Comparison of ENCODE assay signal across 19 cellular contexts in the genomic region with DNA sequence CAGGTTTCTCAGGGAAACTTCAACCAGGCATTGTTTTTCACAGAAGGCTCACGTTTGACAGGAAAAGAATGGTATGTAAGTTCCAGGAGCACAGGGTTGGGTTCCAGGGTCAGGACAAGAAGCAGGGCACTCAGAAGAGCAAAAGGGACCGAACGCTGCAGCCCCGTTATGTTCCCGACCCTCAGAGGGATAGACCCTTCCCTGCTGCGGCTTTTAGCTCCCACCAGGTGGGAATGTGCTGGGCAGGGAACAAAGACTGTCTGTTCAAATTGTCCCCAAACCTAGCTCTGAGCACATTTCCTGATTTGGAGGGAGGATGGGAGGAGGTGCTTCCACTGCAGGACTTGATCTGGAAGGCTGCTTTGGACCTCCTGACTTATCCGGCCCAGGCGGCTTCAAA.
DNase-seq lines count a peak whose midpoint lies in the region; ATAC-seq, FAIRE-seq and TF ChIP-seq lines count a peak whose summit lies in the region.
"Had no signal": no experiment of that assay in that cellular context is flagged by ENCODE, and none has a peak within 500 bp of the region (broad histone marks: within the 10 kb centered on the region; RNA-seq: fewer than 3 reads in every experiment).

No MANE protein-coding gene starts in this region.

- H3K4me3 ChIP-seq in HepG2 (replicated peaks in 1 of 3; ENCODE audit: insufficient read depth in 1 of 3, low read depth in 2 of 3, low read length in 3 of 3) = no peak overlapping the region
- no peak overlapping the region for H3K4me3 ChIP-seq in right lobe of liver
- no peak overlapping the region for H3K4me3 ChIP-seq in ectodermal cell (ENCODE audit: insufficient read depth, low read depth, low read length)
- H3K4me3 ChIP-seq: A549 had no signal

- no peaks in the 10 kb centered on the region for H3K27me3 ChIP-seq in HepG2 (ENCODE audit: control insufficient read depth in 1 of 2, insufficient read depth in 2 of 2, low read length in 2 of 2)
- no peaks in the 10 kb centered on the region for H3K27me3 ChIP-seq in right lobe of liver
- H3K27me3 ChIP-seq in ectodermal cell (ENCODE audit: control insufficient read depth, insufficient read depth, low read length, poor library complexity, severe bottlenecking) = no peaks in the 10 kb centered on the region

- H2AFZ ChIP-seq in HepG2 (ENCODE audit: low read length) = no peak overlapping the region

- no peaks in the 10 kb centered on the region for H3K36me3 ChIP-seq in HepG2 (replicated peaks in 1 of 2; ENCODE audit: control insufficient read depth in 1 of 2, insufficient read depth in 2 of 2, low read length in 2 of 2)
- no peaks in the 10 kb centered on the region for H3K36me3 ChIP-seq in right lobe of liver
- peaks cover 2% of the 10 kb centered on the region for H3K36me3 ChIP-seq in ectodermal cell (ENCODE audit: control insufficient read depth, insufficient read depth, low read length)

- TF ChIP-seq EP300 in HepG2 (IDR thresholded peaks at IDR 0.05; ENCODE audit: low read depth in 2 of 2, low read length in 2 of 2) (no peak), HepG2 (CRISPR knock-in tag; IDR thresholded peaks at IDR 0.05; ENCODE audit: borderline replicate concordance) (no peak)

- H3K4me1 ChIP-seq in HepG2 (ENCODE audit: insufficient read depth, low read length) (no peaks in the 10 kb centered on the region), right lobe of liver (no peaks in the 10 kb centered on the region), ectodermal cell (ENCODE audit: control insufficient read depth, insufficient read depth, low read length) (peaks cover 10% of the 10 kb centered on the region)
- H3K4me1 ChIP-seq: A549 had no signal

- no peak overlapping the region for H3K27ac ChIP-seq in HepG2 (ENCODE audit: extremely low read length, insufficient read depth, low read length)
- H3K27ac ChIP-seq in right lobe of liver = no peak overlapping the region
- H3K27ac ChIP-seq in ectodermal cell (ENCODE audit: insufficient read depth, low read depth, low read length, poor library complexity, severe bottlenecking) = peak overlapping the region; percentile 69
- H3K27ac ChIP-seq in substantia nigra (ENCODE audit: low read depth, low read length, poor library complexity, severe bottlenecking) = no peak overlapping the region
- H3K27ac ChIP-seq: A549, C4-2B had no signal

- no peak for TF ChIP-seq RAD21 in HepG2 (CRISPR knock-in tag; IDR thresholded peaks at IDR 0.05)

- H3K27me3 Mint-ChIP-seq in nephron progenitor cell (ENCODE audit: low read depth, poor library complexity) = no peaks in the 10 kb centered on the region

- in situ Hi-C loops in HepG2 (cut with HindIII; ENCODE audit: extremely low pct_ligation_motif_present, low pct_unique_long_range_greater_than_20kb) = no loop called here

- ATAC-seq in HepG2 = peak; percentile 17; the same call in 2 of the 3 replicates
- ATAC-seq in right lobe of liver = no peak
- no peak for ATAC-seq in HG02642 (IDR thresholded peaks at IDR 0.05; ENCODE audit: poor library complexity, unreplicated experiment)
- no peak for ATAC-seq in HG03469 (IDR thresholded peaks at IDR 0.05; ENCODE audit: unreplicated experiment)
- ATAC-seq: A549 had no signal

- peaks cover 15% of the 10 kb centered on the region for H3K36me3 Mint-ChIP-seq in nephron progenitor cell (ENCODE audit: low read depth)

- no peak for TF ChIP-seq CTCF in HepG2 (CRISPR knock-in tag; IDR thresholded peaks at IDR 0.05)
- no peak for TF ChIP-seq CTCF in right lobe of liver (IDR thresholded peaks at IDR 0.05)
- TF ChIP-seq CTCF in nephron progenitor cell (IDR thresholded peaks at IDR 0.05) = no peak

- H3K9ac ChIP-seq in HepG2 (ENCODE audit: insufficient read depth, low read depth, low read length) = no peak overlapping the region

- H3K4me3 Mint-ChIP-seq in nephron progenitor cell = no peak overlapping the region

- intact Hi-C loops in HepG2 (cut with micrococcal nuclease; ENCODE audit: unreplicated experiment) (no loop called here), right lobe of liver (cut with DNase I) (no loop called here)

- H3K4me1 Mint-ChIP-seq in nephron progenitor cell = peaks cover 5% of the 10 kb centered on the region

- CTCF ChIA-PET in HepG2 (lab: Yijun Ruan, JAX; ENCODE audit: low intra/inter-chr PET ratio, low total read pairs) = no interaction called here

- no peak for FAIRE-seq in HepG2 (lab: Jason Lieb, UNC)
- FAIRE-seq: A549, RCC 7860 had no signal

- no peaks in the 10 kb centered on the region for H4K20me1 ChIP-seq in HepG2 (ENCODE audit: insufficient read depth, low read length)

- TF ChIP-seq POLR2A in HepG2 (IDR thresholded peaks at IDR 0.05; ENCODE audit: insufficient read depth in 1 of 2, low read depth in 2 of 2, low read length in 2 of 2) (no peak), right lobe of liver (IDR thresholded peaks at IDR 0.05) (no peak)

- BruUV-seq in HepG2 (replicated peaks; lab: Mats Ljungman, UMichigan) = no TSS peak

- no peak overlapping the region for H3K4me2 ChIP-seq in HepG2 (ENCODE audit: low read depth, low read length)
- H3K4me2 ChIP-seq: A549 had no signal

- H3K27ac Mint-ChIP-seq in nephron progenitor cell = peak overlapping the region; percentile 74

- POLR2A ChIA-PET in HepG2 (lab: Yijun Ruan, JAX) = no interaction called here

- H3K9me3 ChIP-seq in HepG2 (ENCODE audit: low read length) (no peaks in the 10 kb centered on the region), right lobe of liver (no peaks in the 10 kb centered on the region), ectodermal cell (ENCODE audit: control insufficient read depth, low read length) (no peaks in the 10 kb centered on the region)
- H3K9me3 ChIP-seq: A549 had no signal

- peaks cover 10% of the 10 kb centered on the region for H3K9me3 Mint-ChIP-seq in nephron progenitor cell

- WGBS in HepG2 (ENCODE audit: low lambda C conversion rate) = 91% methylated on average over 8 of the region's 8 CpGs
- 74% methylated on average over 6 of the region's 8 CpGs for WGBS in right lobe of liver (ENCODE audit: insufficient coverage, low coverage, low lambda C conversion rate, missing lambda C conversion rate)
- 60 to 66% methylated on average over 8 of the region's 8 CpGs for WGBS in ectodermal cell, 2 experiments

- H3K79me2 ChIP-seq in HepG2 (ENCODE audit: insufficient read depth, low read length) = no peaks in the 10 kb centered on the region

- DNase-seq in HepG2 (ENCODE audit: low spot score) (no peak), right lobe of liver (no peak), nephron progenitor cell (no peak), substantia nigra (lab: John Stamatoyannopoulos, UW) (no peak)
- DNase-seq in activated CD8-positive, alpha-beta memory T cell treated with anti-CD3 and anti-CD28 coated beads, Interleukin-2, amount 50 U/mL, for 4 hours = no peak
- DNase-seq: DMS153, HCEC 1CT, NCI-H1105 treated with DMSO at 0.1 percent for 48 hours, NCI-H1694 treated with DMSO at 0.1 percent for 48 hours, NCI-H2107, NCI-H2227 treated with DMSO at 0.1 percent for 48 hours, NCI-H526, SHP77 had no signal

TF ChIP-seq in HepG2, 621 proteins besides CTCF, POLR2A, EP300 and RAD21 (continues in another document):
- TF ChIP-seq ZBTB42 (CRISPR knock-in tag; IDR thresholded peaks at IDR 0.05) (no peak), MEIS2 (CRISPR knock-in tag; IDR thresholded peaks at IDR 0.05) (no peak), ARNTL (CRISPR knock-in tag; IDR thresholded peaks at IDR 0.05) (no peak), AKAP8 (CRISPR knock-in tag; IDR thresholded peaks at IDR 0.05) (no peak)
- TF ChIP-seq, protein P1, sequence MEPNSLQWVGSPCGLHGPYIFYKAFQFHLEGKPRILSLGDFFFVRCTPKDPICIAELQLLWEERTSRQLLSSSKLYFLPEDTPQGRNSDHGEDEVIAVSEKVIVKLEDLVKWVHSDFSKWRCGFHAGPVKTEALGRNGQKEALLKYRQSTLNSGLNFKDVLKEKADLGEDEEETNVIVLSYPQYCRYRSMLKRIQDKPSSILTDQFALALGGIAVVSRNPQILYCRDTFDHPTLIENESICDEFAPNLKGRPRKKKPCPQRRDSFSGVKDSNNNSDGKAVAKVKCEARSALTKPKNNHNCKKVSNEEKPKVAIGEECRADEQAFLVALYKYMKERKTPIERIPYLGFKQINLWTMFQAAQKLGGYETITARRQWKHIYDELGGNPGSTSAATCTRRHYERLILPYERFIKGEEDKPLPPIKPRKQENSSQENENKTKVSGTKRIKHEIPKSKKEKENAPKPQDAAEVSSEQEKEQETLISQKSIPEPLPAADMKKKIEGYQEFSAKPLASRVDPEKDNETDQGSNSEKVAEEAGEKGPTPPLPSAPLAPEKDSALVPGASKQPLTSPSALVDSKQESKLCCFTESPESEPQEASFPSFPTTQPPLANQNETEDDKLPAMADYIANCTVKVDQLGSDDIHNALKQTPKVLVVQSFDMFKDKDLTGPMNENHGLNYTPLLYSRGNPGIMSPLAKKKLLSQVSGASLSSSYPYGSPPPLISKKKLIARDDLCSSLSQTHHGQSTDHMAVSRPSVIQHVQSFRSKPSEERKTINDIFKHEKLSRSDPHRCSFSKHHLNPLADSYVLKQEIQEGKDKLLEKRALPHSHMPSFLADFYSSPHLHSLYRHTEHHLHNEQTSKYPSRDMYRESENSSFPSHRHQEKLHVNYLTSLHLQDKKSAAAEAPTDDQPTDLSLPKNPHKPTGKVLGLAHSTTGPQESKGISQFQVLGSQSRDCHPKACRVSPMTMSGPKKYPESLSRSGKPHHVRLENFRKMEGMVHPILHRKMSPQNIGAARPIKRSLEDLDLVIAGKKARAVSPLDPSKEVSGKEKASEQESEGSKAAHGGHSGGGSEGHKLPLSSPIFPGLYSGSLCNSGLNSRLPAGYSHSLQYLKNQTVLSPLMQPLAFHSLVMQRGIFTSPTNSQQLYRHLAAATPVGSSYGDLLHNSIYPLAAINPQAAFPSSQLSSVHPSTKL (CRISPR knock-in tag; IDR thresholded peaks at IDR 0.05) = no peak
